Comparison of ENCODE assay signal across 8 cellular contexts in the genomic region with DNA sequence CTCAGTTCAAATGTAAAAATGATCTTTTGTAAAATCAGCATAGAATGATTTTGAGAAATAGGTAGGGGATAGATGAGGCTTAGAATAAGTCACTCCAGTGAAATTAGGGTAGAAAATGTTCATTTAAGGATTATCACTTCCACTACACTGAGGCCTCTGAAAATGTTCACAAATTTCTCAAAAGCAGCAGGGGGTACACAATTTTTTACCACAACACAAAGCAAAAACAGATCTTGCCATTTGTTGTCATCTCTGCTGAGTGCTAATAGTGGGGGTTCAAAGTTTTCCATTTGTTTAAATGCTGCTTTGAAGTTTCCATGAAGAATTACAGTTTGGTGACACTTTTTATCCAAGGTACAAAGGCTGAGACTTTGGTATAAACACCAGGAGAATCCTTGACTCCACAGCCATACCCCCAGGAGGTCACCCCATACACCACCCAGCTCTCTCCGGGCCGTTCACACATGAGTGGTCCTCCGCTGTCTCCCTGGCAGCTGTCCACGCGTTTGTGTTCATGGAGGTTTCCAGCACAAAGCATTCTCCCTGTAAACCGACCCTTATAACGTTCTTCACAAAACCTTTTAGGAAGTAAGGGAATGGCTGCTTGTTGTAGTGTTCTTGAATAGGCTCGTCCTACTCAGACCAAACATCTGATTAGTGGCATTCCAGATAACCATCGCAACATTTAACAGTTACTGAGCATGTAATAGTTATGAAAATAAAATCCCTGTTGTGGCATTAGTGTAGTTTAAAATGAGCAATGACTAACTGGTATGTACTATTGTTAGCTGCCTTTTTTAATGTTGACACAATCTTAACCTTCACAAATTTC.
DNase-seq lines count a peak whose midpoint lies in the region; ATAC-seq and TF ChIP-seq lines count a peak whose summit lies in the region.

No MANE protein-coding gene starts in this region.

- H3K4me2 ChIP-seq in OCI-LY7 (ENCODE audit: low read length) = peak overlapping the region; percentile 86

- H2AFZ ChIP-seq in OCI-LY7 (ENCODE audit: low read length) = no peak overlapping the region

- POLR2A ChIA-PET in OCI-LY7 (lab: Charles Lee) = no interaction called here

- H3K27me3 Mint-ChIP-seq in activated naive CD4-positive, alpha-beta T cell treated with anti-CD3 and anti-CD28 coated beads, Interleukin-2, amount 10 ng/mL, durations not matched to agents 7 days and 5 days = no peaks in the 10 kb centered on the region
- no peaks in the 10 kb centered on the region for H3K27me3 Mint-ChIP-seq in stimulated activated naive CD8-positive, alpha-beta T cell treated with anti-CD3 and anti-CD28 coated beads, Interleukin-15, Interleukin-2, amounts not matched to agents 100 ng/mL and 50 ng/mL, for 24 hours

- 32% methylated on average over 9 of the region's 9 CpGs for WGBS in esophagus, 2 donors
- 30 to 40% methylated on average over 9 of the region's 9 CpGs for WGBS in tibial nerve, 2 donors

- ATAC-seq in HG02623 (IDR thresholded peaks at IDR 0.05; ENCODE audit: unreplicated experiment) = no peak

- peaks cover 41% of the 10 kb centered on the region for H3K36me3 Mint-ChIP-seq in activated naive CD4-positive, alpha-beta T cell treated with anti-CD3 and anti-CD28 coated beads, Interleukin-2, amount 10 ng/mL, durations not matched to agents 7 days and 5 days
- peaks cover 46% of the 10 kb centered on the region for H3K36me3 Mint-ChIP-seq in stimulated activated naive CD8-positive, alpha-beta T cell treated with anti-CD3 and anti-CD28 coated beads, Interleukin-15, Interleukin-2, amounts not matched to agents 100 ng/mL and 50 ng/mL, for 24 hours (ENCODE audit: low read depth)

- H3K9me2 ChIP-seq in OCI-LY7 (ENCODE audit: insufficient read depth, low read length) = no peaks in the 10 kb centered on the region

- peaks cover 22% of the 10 kb centered on the region for H4K20me1 ChIP-seq in OCI-LY7 (ENCODE audit: insufficient read depth, low read length)

- no peak for TF ChIP-seq POLR2A in tibial nerve (IDR thresholded peaks at IDR 0.05)

- peaks cover 2% of the 10 kb centered on the region for H3K9me3 Mint-ChIP-seq in activated naive CD4-positive, alpha-beta T cell treated with anti-CD3 and anti-CD28 coated beads, Interleukin-2, amount 10 ng/mL, durations not matched to agents 7 days and 5 days
- no peaks in the 10 kb centered on the region for H3K9me3 Mint-ChIP-seq in stimulated activated naive CD8-positive, alpha-beta T cell treated with anti-CD3 and anti-CD28 coated beads, Interleukin-15, Interleukin-2, amounts not matched to agents 100 ng/mL and 50 ng/mL, for 24 hours

- H3K79me2 ChIP-seq in OCI-LY7 (ENCODE audit: insufficient read depth, low read depth, low read length) = peaks cover 21% of the 10 kb centered on the region; the same call in 1 of the 2 replicates

- peaks cover 48% of the 10 kb centered on the region for H3K4me1 Mint-ChIP-seq in activated naive CD4-positive, alpha-beta T cell treated with anti-CD3 and anti-CD28 coated beads, Interleukin-2, amount 10 ng/mL, durations not matched to agents 7 days and 5 days
- H3K4me1 Mint-ChIP-seq in stimulated activated naive CD8-positive, alpha-beta T cell treated with anti-CD3 and anti-CD28 coated beads, Interleukin-15, Interleukin-2, amounts not matched to agents 100 ng/mL and 50 ng/mL, for 24 hours (ENCODE audit: low read depth) = peaks cover 44% of the 10 kb centered on the region

- H3K36me3 ChIP-seq in OCI-LY7 (ENCODE audit: insufficient read depth, low read length) (peaks cover 41% of the 10 kb centered on the region), esophagus (ENCODE audit: control insufficient read depth in 2 of 2, insufficient read depth in 2 of 2, low read length in 1 of 2) (no peaks in the 10 kb centered on the region), tibial nerve (peaks cover 0 to 7% (median 0%) of the 10 kb centered on the region in 3 donors)

- no peak for DNase-seq in activated naive CD4-positive, alpha-beta T cell treated with anti-CD3 and anti-CD28 coated beads, Interleukin-2, amount 10 ng/mL, durations not matched to agents 7 days and 5 days
- no peak for DNase-seq in activated naive CD4-positive, alpha-beta T cell (lab: John Stamatoyannopoulos, UW)
- DNase-seq in OCI-LY7 (ENCODE audit: low spot score) (no peak), tibial nerve (ENCODE audit: low spot score in 2 of 2) (no peak), ureter (ENCODE audit: low spot score) (no peak)

- H3K27ac Mint-ChIP-seq in activated naive CD4-positive, alpha-beta T cell treated with anti-CD3 and anti-CD28 coated beads, Interleukin-2, amount 10 ng/mL, durations not matched to agents 7 days and 5 days = peak overlapping the region; percentile 12
- peak overlapping the region; percentile 91 for H3K27ac Mint-ChIP-seq in stimulated activated naive CD8-positive, alpha-beta T cell treated with anti-CD3 and anti-CD28 coated beads, Interleukin-15, Interleukin-2, amounts not matched to agents 100 ng/mL and 50 ng/mL, for 24 hours

- no TSS peak for BruUV-seq in OCI-LY7 (replicated peaks; lab: Mats Ljungman, UMichigan)

- CTCF ChIA-PET in activated naive CD4-positive, alpha-beta T cell treated with anti-CD3 and anti-CD28 coated beads, Interleukin-2, amount 10 ng/mL, durations not matched to agents 7 days and 5 days (lab: Charles Lee) = interaction anchor here (1.5 kb wide), 2 partner anchors 71 to 72 kb away, joined by 6 read pairs; a partner anchor contains a TSS
- CTCF ChIA-PET in OCI-LY7 (lab: Charles Lee; ENCODE audit: unreplicated experiment) = no interaction called here

- H3K4me3 Mint-ChIP-seq in activated naive CD4-positive, alpha-beta T cell treated with anti-CD3 and anti-CD28 coated beads, Interleukin-2, amount 10 ng/mL, durations not matched to agents 7 days and 5 days = no peak overlapping the region
- H3K4me3 Mint-ChIP-seq in stimulated activated naive CD8-positive, alpha-beta T cell treated with anti-CD3 and anti-CD28 coated beads, Interleukin-15, Interleukin-2, amounts not matched to agents 100 ng/mL and 50 ng/mL, for 24 hours = peak overlapping the region; percentile 94

- H3K9me3 ChIP-seq in OCI-LY7 (ENCODE audit: low read length) = peaks cover 6% of the 10 kb centered on the region; the same call in 1 of the 2 replicates
- no peaks in the 10 kb centered on the region for H3K9me3 ChIP-seq in esophagus (ENCODE audit: control insufficient read depth in 2 of 2, insufficient read depth in 1 of 2, low read depth in 1 of 2, low read length in 1 of 2)
- no peaks in the 10 kb centered on the region for H3K9me3 ChIP-seq in tibial nerve

- TF ChIP-seq EP300 in tibial nerve (IDR thresholded peaks at IDR 0.05) = no peak

- H3K4me3 ChIP-seq in OCI-LY7 (ENCODE audit: low read depth, low read length, poor library complexity, severe bottlenecking) (peak overlapping the region; percentile 91), esophagus (ENCODE audit: low read depth in 1 of 2, low read length in 2 of 2) (no peak overlapping the region), tibial nerve (no peak overlapping the region)

- H3K4me1 ChIP-seq in OCI-LY7 (ENCODE audit: insufficient read depth, low read length, poor library complexity, severe bottlenecking) (peaks cover 54% of the 10 kb centered on the region), esophagus (ENCODE audit: control insufficient read depth in 2 of 2, insufficient read depth in 2 of 2, low read length in 1 of 2) (no peaks in the 10 kb centered on the region), tibial nerve (peaks cover 0 to 31% (median 12%) of the 10 kb centered on the region in 4 donors)

- intact Hi-C loops in OCI-LY7 (cut with micrococcal nuclease; ENCODE audit: unreplicated experiment) = loop anchor here (10.0 kb wide), 3 partner anchors 223 to 603 kb away; a partner anchor contains a TSS

- H3K27ac ChIP-seq in OCI-LY7 (ENCODE audit: low read depth, low read length, poor library complexity, severe bottlenecking) = peak overlapping the region; percentile 76
- H3K27ac ChIP-seq in esophagus (ENCODE audit: low read depth in 2 of 2, low read length in 1 of 2) = peak overlapping the region; percentile 7 to 38
- no peak overlapping the region for H3K27ac ChIP-seq in tibial nerve

- H3K27me3 ChIP-seq in esophagus (ENCODE audit: control insufficient read depth in 1 of 2, insufficient read depth in 2 of 2, low read length in 2 of 2) (no peaks in the 10 kb centered on the region), tibial nerve (no peaks in the 10 kb centered on the region)

- no peak for TF ChIP-seq CTCF in OCI-LY7 (conservative IDR thresholded peaks at IDR 0.05; ENCODE audit: low read length)
- no peak for TF ChIP-seq CTCF in tibial nerve (IDR thresholded peaks at IDR 0.05)

Comparison
In these comparisons a context has a peak if more than half of its experiments do, and no peak if none do; other contexts are left out.
1. H3K27ac ChIP-seq: peak in OCI-LY7 (single experiment) and esophagus (2 of 2); none in tibial nerve (0 of 4).